Comparison of ENCODE assay signal across 16 cellular contexts in genomic region chr1:30589083-30589482, GRCh38.
DNase-seq lines count a peak whose midpoint lies in the region; ATAC-seq and TF ChIP-seq lines count a peak whose summit lies in the region.
"Had no signal": no experiment of that assay in that cellular context is flagged by ENCODE, and none has a peak within 500 bp of the region (broad histone marks: within the 10 kb centered on the region; RNA-seq: fewer than 3 reads in every experiment).

No MANE protein-coding gene starts in this region.

- WGBS in aorta, 2 donors, result 51 to 58% methylated on average over 5 of the region's 5 CpGs

- H3K9me3 Mint-ChIP-seq in GM23338, result peaks cover 51% of the 10 kb centered on the region
- H3K9me3 Mint-ChIP-seq in effector memory CD8-positive, alpha-beta T cell, result no peaks in the 10 kb centered on the region

- no peak overlapping the region for H3K4me3 Mint-ChIP-seq in GM23338
- no peak overlapping the region for H3K4me3 Mint-ChIP-seq in effector memory CD8-positive, alpha-beta T cell
- H3K4me3 Mint-ChIP-seq: CD14-positive monocyte; CD4-positive, alpha-beta memory T cell had no signal

- H3K4me2 ChIP-seq in GM23338 (no peak overlapping the region), Karpas-422 (ENCODE audit: low read depth, low read length, poor library complexity, severe bottlenecking) (no peak overlapping the region)

- no peak overlapping the region for H3K9ac ChIP-seq in Karpas-422 (ENCODE audit: low read length)
- H3K9ac ChIP-seq: BLaER1 had no signal

- DNase-seq in GM23338 (ENCODE audit: low spot score) (no peak), Karpas-422 (peak; percentile 11), islet precursor cell (peak; percentile 30), aorta (no peak)
- DNase-seq in effector memory CD8-positive, alpha-beta T cell, result no peak
- DNase-seq: ACHN; CD4-positive, alpha-beta memory T cell; DMS153; DMS79; GF-D8; IMR-90; KBM-7 had no signal

- TF ChIP-seq CTCF in GM23338 (conservative IDR thresholded peaks at IDR 0.05; ENCODE audit: low read depth in 2 of 2), result no peak

- H3K27ac ChIP-seq in GM23338 (ENCODE audit: low read depth) (no peak overlapping the region), Karpas-422 (ENCODE audit: low read length) (no peak overlapping the region), aorta (ENCODE audit: low read depth in 1 of 2, low read length in 2 of 2) (no peak overlapping the region)
- H3K27ac ChIP-seq: BLaER1 had no signal

- H2AFZ ChIP-seq in GM23338 (0 out of 2 replicates have a peak overlapping the region, but pooled peaks have one; percentile 23), Karpas-422 (ENCODE audit: low read length) (no peak overlapping the region)

- H4K20me1 ChIP-seq in GM23338 (replicated peaks; ENCODE audit: insufficient read depth) (no peaks in the 10 kb centered on the region), Karpas-422 (ENCODE audit: insufficient read depth, low read depth, low read length) (no peaks in the 10 kb centered on the region)
- H4K20me1 ChIP-seq: BLaER1 had no signal

- H3K4me3 ChIP-seq in GM23338 (no peak overlapping the region), Karpas-422 (ENCODE audit: low read length) (no peak overlapping the region), aorta (ENCODE audit: low read length in 2 of 2) (no peak overlapping the region)
- H3K4me3 ChIP-seq: BLaER1, HAP-1 had no signal

- H3K27me3 Mint-ChIP-seq in GM23338 (ENCODE audit: insufficient read depth, low read depth, poor library complexity), result peaks cover 13% of the 10 kb centered on the region
- peaks cover 78 to 79% of the 10 kb centered on the region in 2 donors for H3K27me3 Mint-ChIP-seq in effector memory CD8-positive, alpha-beta T cell

- H3K27me3 ChIP-seq in GM23338 (ENCODE audit: insufficient read depth) (no peaks in the 10 kb centered on the region), Karpas-422 (ENCODE audit: low read length) (no peaks in the 10 kb centered on the region), aorta (ENCODE audit: control insufficient read depth in 1 of 2, insufficient read depth in 2 of 2, low read length in 1 of 2) (no peaks in the 10 kb centered on the region)
- H3K27me3 ChIP-seq: BLaER1 had no signal

- peak; percentile 62 for ATAC-seq in GM23338
- ATAC-seq in HG03571 (IDR thresholded peaks at IDR 0.05; ENCODE audit: unreplicated experiment), result no peak
- no peak for ATAC-seq in aorta (ENCODE audit: low FRiP score)
- ATAC-seq in effector memory CD8-positive, alpha-beta T cell (replicated peaks), result no peak

- H3K9me3 ChIP-seq in Karpas-422 (ENCODE audit: low read length), result no peaks in the 10 kb centered on the region
- peaks cover 1% of the 10 kb centered on the region for H3K9me3 ChIP-seq in aorta (ENCODE audit: control insufficient read depth, low read length)
- H3K9me3 ChIP-seq: BLaER1 had no signal

- no peak overlapping the region for H3K27ac Mint-ChIP-seq in GM23338
- no peak overlapping the region for H3K27ac Mint-ChIP-seq in effector memory CD8-positive, alpha-beta T cell
- H3K27ac Mint-ChIP-seq: CD14-positive monocyte; CD4-positive, alpha-beta memory T cell had no signal

- H3K4me1 Mint-ChIP-seq in GM23338, result no peaks in the 10 kb centered on the region; the same call in 2 of the 3 replicates
- H3K4me1 Mint-ChIP-seq in effector memory CD8-positive, alpha-beta T cell (ENCODE audit: low read depth in 2 of 2), result no peaks in the 10 kb centered on the region
- H3K4me1 Mint-ChIP-seq: CD14-positive monocyte; CD4-positive, alpha-beta memory T cell had no signal

- no peaks in the 10 kb centered on the region for H3K4me1 ChIP-seq in GM23338 (ENCODE audit: insufficient read depth)
- H3K4me1 ChIP-seq in Karpas-422 (ENCODE audit: low read length), result no peaks in the 10 kb centered on the region
- no peaks in the 10 kb centered on the region for H3K4me1 ChIP-seq in aorta (ENCODE audit: control insufficient read depth in 1 of 2, insufficient read depth in 2 of 2, low read length in 2 of 2)
- H3K4me1 ChIP-seq: HAP-1 had no signal

- H3K9me2 ChIP-seq in GM23338 (ENCODE audit: insufficient read depth), result peaks cover 4% of the 10 kb centered on the region; the same call in 1 of the 2 replicates
- H3K9me2 ChIP-seq in Karpas-422 (replicated peaks; ENCODE audit: insufficient read depth, low read length), result no peaks in the 10 kb centered on the region

- H3K79me2 ChIP-seq in GM23338 (replicated peaks; ENCODE audit: insufficient read depth) (no peaks in the 10 kb centered on the region), Karpas-422 (ENCODE audit: low read length) (no peaks in the 10 kb centered on the region)

- no peaks in the 10 kb centered on the region for H3K36me3 Mint-ChIP-seq in GM23338 (ENCODE audit: low read depth)
- H3K36me3 Mint-ChIP-seq in effector memory CD8-positive, alpha-beta T cell (ENCODE audit: insufficient read depth), result no peaks in the 10 kb centered on the region
- H3K36me3 Mint-ChIP-seq: CD14-positive monocyte had no signal

- intact Hi-C loops in aorta (cut with DNase I), result no loop called here

- H3F3A ChIP-seq in GM23338 (replicated peaks; ENCODE audit: low read depth), result no peaks in the 10 kb centered on the region

- H3K36me3 ChIP-seq in GM23338 (ENCODE audit: insufficient read depth) (no peaks in the 10 kb centered on the region), Karpas-422 (ENCODE audit: insufficient read depth, low read length) (no peaks in the 10 kb centered on the region), aorta (ENCODE audit: control insufficient read depth in 1 of 2, insufficient read depth in 2 of 2, low read length in 1 of 2) (no peaks in the 10 kb centered on the region)
- H3K36me3 ChIP-seq: BLaER1, HAP-1 had no signal

TF ChIP-seq in GM23338, 12 proteins besides CTCF, POLR2A, EP300 and RAD21:
- TF ChIP-seq EZH2phosphoT487 (IDR thresholded peaks at IDR 0.05; ENCODE audit: unreplicated experiment) (no peak), POLR2AphosphoS5 (IDR thresholded peaks at IDR 0.05; ENCODE audit: low read depth) (no peak), NANOG (IDR thresholded peaks at IDR 0.05; ENCODE audit: borderline replicate concordance) (no peak), ETS1 (IDR thresholded peaks at IDR 0.05) (no peak), ZNF114 (CRISPR knock-in tag; IDR thresholded peaks at IDR 0.05) (no peak), JUNB (IDR thresholded peaks at IDR 0.05; ENCODE audit: unreplicated experiment) (no peak), CREB1 (CRISPR knock-in tag; IDR thresholded peaks at IDR 0.05; ENCODE audit: low read depth) (no peak), STAT1 (IDR thresholded peaks at IDR 0.05; ENCODE audit: unreplicated experiment) (no peak), ZNF331 (CRISPR knock-in tag; IDR thresholded peaks at IDR 0.05; ENCODE audit: low read depth) (no peak)

Comparison
In these comparisons a context has a peak if more than half of its experiments do, and no peak if none do; other contexts are left out.
1. DNase-seq: peak in Karpas-422 (single experiment) and islet precursor cell (single experiment); none in GM23338 (single experiment), aorta (0 of 2) and effector memory CD8-positive, alpha-beta T cell (0 of 3).